9 cellular contexts compared by ENCODE assay signal in the genomic region with DNA sequence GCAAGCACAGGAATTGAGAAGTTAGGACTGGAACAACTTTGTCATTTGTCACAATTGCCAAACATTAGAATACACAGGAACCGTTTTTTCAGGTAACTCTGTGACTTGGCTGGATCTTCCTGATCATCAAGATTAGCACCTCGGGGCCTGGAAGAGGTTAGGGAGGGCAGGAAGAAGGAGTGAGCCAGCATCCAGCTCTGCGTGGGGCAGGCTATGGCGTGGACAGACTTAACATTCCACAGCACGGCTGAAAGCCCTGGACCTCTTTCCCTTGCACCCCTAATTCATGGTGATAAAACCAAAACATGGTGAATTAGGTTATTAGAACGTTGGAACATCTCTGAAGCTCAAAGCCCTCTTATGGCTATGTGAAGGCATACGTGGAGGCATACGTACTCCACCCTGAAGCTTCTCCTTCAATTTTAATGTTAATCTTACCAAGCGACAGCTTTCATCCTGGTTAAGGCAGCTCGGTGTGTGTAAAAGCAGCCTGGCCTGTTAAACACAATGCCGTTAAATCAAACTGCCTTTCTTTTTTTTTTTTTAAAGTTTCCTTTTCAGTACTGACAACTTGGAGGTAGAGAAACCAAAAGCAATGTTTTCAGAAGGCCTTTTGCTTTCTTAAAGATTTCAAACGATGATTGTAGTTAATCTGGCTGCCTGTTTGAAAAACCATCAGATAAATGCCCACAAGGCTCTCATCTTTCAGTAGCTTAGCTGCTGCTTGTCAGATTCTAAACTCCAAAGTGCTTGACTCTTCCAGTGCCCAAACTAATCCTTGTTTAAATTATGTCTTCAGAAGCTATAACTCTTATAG. TPM values are rescaled to one million over a fixed set of nuclear protein-coding genes. Genes with fewer than 3 reads are reported as not detected.
DNase-seq lines count a peak whose midpoint lies in the region; ATAC-seq and TF ChIP-seq lines count a peak whose summit lies in the region.
"Had no signal": no experiment of that assay in that cellular context is flagged by ENCODE, and none has a peak within 500 bp of the region (broad histone marks: within the 10 kb centered on the region; RNA-seq: fewer than 3 reads in every experiment).

No MANE protein-coding gene starts in this region.

- no peak for DNase-seq in CD4-positive, alpha-beta T cell
- DNase-seq in MM.1S = peak; percentile 72
- DNase-seq in central memory CD8-positive, alpha-beta T cell (ENCODE audit: low spot score in 2 of 2) = no peak
- DNase-seq in superior temporal gyrus (ENCODE audit: extremely low spot score) = no peak
- no peak for DNase-seq in cerebellum (ENCODE audit: low spot score)
- DNase-seq: activated CD4-positive, alpha-beta T cell treated with anti-CD3 and anti-CD28 coated beads for 48 hours had no signal

- H2AFZ ChIP-seq in MM.1S (ENCODE audit: low read length) = peak overlapping the region; percentile 56
- H2AFZ ChIP-seq in neural cell (ENCODE audit: low read depth, low read length) = no peak overlapping the region

- H3K27me3 ChIP-seq in CD4-positive, alpha-beta T cell (ENCODE audit: control insufficient read depth, insufficient read depth, low read length) = no peaks in the 10 kb centered on the region
- H3K27me3 ChIP-seq in MM.1S (replicated peaks; ENCODE audit: insufficient read depth, low read length) (no peaks in the 10 kb centered on the region), neural cell (ENCODE audit: insufficient read depth, low read depth, low read length) (no peaks in the 10 kb centered on the region)

- H3K9me3 ChIP-seq in CD4-positive, alpha-beta T cell (ENCODE audit: control insufficient read depth, low read length) = no peaks in the 10 kb centered on the region
- H3K9me3 ChIP-seq in MM.1S (replicated peaks; ENCODE audit: insufficient read depth, low read length) = no peaks in the 10 kb centered on the region
- H3K9me3 ChIP-seq in neural cell (ENCODE audit: low read length) = no peaks in the 10 kb centered on the region

- peaks cover 14% of the 10 kb centered on the region for H3K36me3 Mint-ChIP-seq in CD4-positive, alpha-beta T cell (ENCODE audit: low read depth)
- peaks cover 8% of the 10 kb centered on the region for H3K36me3 Mint-ChIP-seq in central memory CD8-positive, alpha-beta T cell (ENCODE audit: insufficient read depth)

- H3K79me2 ChIP-seq in MM.1S (ENCODE audit: low read length) = 0 out of 2 replicates have a peak, but pooled peaks cover 6% of the 10 kb centered on the region
- peaks cover 11% of the 10 kb centered on the region for H3K79me2 ChIP-seq in neural cell (replicated peaks; ENCODE audit: insufficient read depth, low read length)

- H3K4me2 ChIP-seq in MM.1S (ENCODE audit: low read depth, low read length) = peak overlapping the region; percentile 60
- no peak overlapping the region for H3K4me2 ChIP-seq in neural cell (ENCODE audit: low read length)

- POLR2A ChIA-PET in CD4-positive, alpha-beta T cell (lab: Charles Lee) = interaction anchor here (0.6 to 6.6 kb wide), 9 partner anchors 12 to 661 kb away, joined by 3 to 63 read pairs (median 4); a partner anchor contains a TSS

- CTCF ChIA-PET in CD4-positive, alpha-beta T cell (lab: Charles Lee) = interaction anchor here (1.2 to 1.3 kb wide), 2 partner anchors 12 to 59 kb away, joined by 3 to 4 read pairs; no protein-coding TSS in a partner anchor

- H3K4me1 ChIP-seq in MM.1S (ENCODE audit: low read length) = peaks cover 34% of the 10 kb centered on the region

- H3K27ac Mint-ChIP-seq in CD4-positive, alpha-beta T cell = peak overlapping the region; percentile 87
- H3K27ac Mint-ChIP-seq in central memory CD8-positive, alpha-beta T cell (ENCODE audit: low read depth) = peak overlapping the region; percentile 22

- no peaks in the 10 kb centered on the region for H3K9me2 ChIP-seq in MM.1S (replicated peaks; ENCODE audit: insufficient read depth, low read length)
- H3K9me2 ChIP-seq in neural cell (ENCODE audit: insufficient read depth, low read length) = no peaks in the 10 kb centered on the region

- H3K27me3 Mint-ChIP-seq in CD4-positive, alpha-beta T cell = no peaks in the 10 kb centered on the region
- no peaks in the 10 kb centered on the region for H3K27me3 Mint-ChIP-seq in central memory CD8-positive, alpha-beta T cell

- TF ChIP-seq EP300 in neural cell (conservative IDR thresholded peaks at IDR 0.05; ENCODE audit: poor library complexity, severe bottlenecking) = no peak

- peak overlapping the region; percentile 24 for H3K4me3 ChIP-seq in MM.1S (ENCODE audit: low read length)
- peak overlapping the region; percentile 24 for H3K4me3 ChIP-seq in neural cell (ENCODE audit: low read length)

- ATAC-seq in CD4-positive, alpha-beta T cell (ENCODE audit: poor library complexity) = peak; percentile 3
- no peak for ATAC-seq in central memory CD8-positive, alpha-beta T cell (replicated peaks; ENCODE audit: extremely low read depth, poor library complexity, severe bottlenecking)
- ATAC-seq in HG02970 (IDR thresholded peaks at IDR 0.05; ENCODE audit: low FRiP score, unreplicated experiment) (no peak), HG03159 (IDR thresholded peaks at IDR 0.05; ENCODE audit: unreplicated experiment) (no peak)

- H3K9me3 Mint-ChIP-seq in CD4-positive, alpha-beta T cell = no peaks in the 10 kb centered on the region
- H3K9me3 Mint-ChIP-seq in central memory CD8-positive, alpha-beta T cell = no peaks in the 10 kb centered on the region

- peak overlapping the region; percentile 67 for H3K27ac ChIP-seq in CD4-positive, alpha-beta T cell (ENCODE audit: low read depth, low read length)
- peak overlapping the region; percentile 45; the same call in 1 of the 2 replicates for H3K27ac ChIP-seq in MM.1S (ENCODE audit: low read length)
- no peak overlapping the region for H3K27ac ChIP-seq in neural cell (ENCODE audit: low read length)

- H3K36me3 ChIP-seq in MM.1S (replicated peaks; ENCODE audit: insufficient read depth, low read length) (no peaks in the 10 kb centered on the region), neural cell (ENCODE audit: insufficient read depth, low read length) (no peaks in the 10 kb centered on the region)

- TF ChIP-seq RAD21 in neural cell (conservative IDR thresholded peaks at IDR 0.05) = no peak

- H3K4me3 Mint-ChIP-seq in CD4-positive, alpha-beta T cell = peak overlapping the region; percentile 80
- no peak overlapping the region for H3K4me3 Mint-ChIP-seq in central memory CD8-positive, alpha-beta T cell

- peaks cover 74% of the 10 kb centered on the region for H3K4me1 Mint-ChIP-seq in CD4-positive, alpha-beta T cell (ENCODE audit: low read depth)
- peaks cover 21% of the 10 kb centered on the region for H3K4me1 Mint-ChIP-seq in central memory CD8-positive, alpha-beta T cell

- H3K9ac ChIP-seq in MM.1S (ENCODE audit: low read length) (peak overlapping the region; percentile 4; the same call in 1 of the 2 replicates), neural cell (ENCODE audit: low read length) (no peak overlapping the region)

- intact Hi-C loops in CD4-positive, alpha-beta T cell (cut with DNase I, micrococcal nuclease) = loop anchor here in 1 of 2 experiments (5.0 kb wide), 1 partner anchor 55 kb away; no protein-coding TSS in a partner anchor

- H4K20me1 ChIP-seq in MM.1S (ENCODE audit: insufficient read depth, low read length) (no peaks in the 10 kb centered on the region), neural cell (ENCODE audit: insufficient read depth) (no peaks in the 10 kb centered on the region)

- H3F3A ChIP-seq in MM.1S (ENCODE audit: insufficient read depth, low read length) (peaks cover 18% of the 10 kb centered on the region), neural cell (ENCODE audit: insufficient read depth, low read length, poor library complexity, severe bottlenecking) (peaks cover 4% of the 10 kb centered on the region)

- TF ChIP-seq CTCF in CD4-positive, alpha-beta T cell (IDR thresholded peaks at IDR 0.05) = no peak
- TF ChIP-seq CTCF in MM.1S (IDR thresholded peaks at IDR 0.05; ENCODE audit: low read length) (no peak), neural cell (IDR thresholded peaks at IDR 0.05; ENCODE audit: poor library complexity, severe bottlenecking) (no peak)

TF ChIP-seq in neural cell, 6 proteins besides CTCF, POLR2A, EP300 and RAD21:
- TF ChIP-seq SMC3 (conservative IDR thresholded peaks at IDR 0.05; ENCODE audit: poor library complexity) (no peak), POLR2AphosphoS5 (IDR thresholded peaks at IDR 0.05) (no peak), TAF1 (IDR thresholded peaks at IDR 0.05; ENCODE audit: low read depth) (no peak)

RNA-seq across cellular contexts. Expression of a gene that starts 4.5 kb away (rescaled TPM):
- total RNA-seq in CD4-positive, alpha-beta T cell = 10 to 100 TPM; 19.2 to 20.8 TPM
- 26.1 and 34.9 TPM in 2 replicates for polyA plus RNA-seq in neural cell
- 30.4 and 33.7 TPM in 2 replicates for polyA minus RNA-seq in neural cell
- 14.4 TPM for total RNA-seq in cerebellum

RNA-seq across cellular contexts. Expression of a gene that starts 33.2 kb away (rescaled TPM):
- total RNA-seq in CD4-positive, alpha-beta T cell = 1 to 10 TPM; 7.1 to 7.5 TPM
- 234 and 258 TPM in 2 replicates for polyA plus RNA-seq in neural cell
- 120 and 121 TPM in 2 replicates for polyA minus RNA-seq in neural cell
- 81.2 TPM for total RNA-seq in cerebellum

RNA-seq across cellular contexts. Expression of a gene that starts 46.3 kb away (rescaled TPM):
- total RNA-seq in CD4-positive, alpha-beta T cell = 1 to 10 TPM; 7.1 to 7.8 TPM
- polyA plus RNA-seq in neural cell = 21.7 and 23.7 TPM in 2 replicates
- polyA minus RNA-seq in neural cell = 11.0 and 22.0 TPM in 2 replicates
- 13.7 TPM for total RNA-seq in cerebellum
